ENCODE assay signal across 8 cellular contexts in the genomic region with DNA sequence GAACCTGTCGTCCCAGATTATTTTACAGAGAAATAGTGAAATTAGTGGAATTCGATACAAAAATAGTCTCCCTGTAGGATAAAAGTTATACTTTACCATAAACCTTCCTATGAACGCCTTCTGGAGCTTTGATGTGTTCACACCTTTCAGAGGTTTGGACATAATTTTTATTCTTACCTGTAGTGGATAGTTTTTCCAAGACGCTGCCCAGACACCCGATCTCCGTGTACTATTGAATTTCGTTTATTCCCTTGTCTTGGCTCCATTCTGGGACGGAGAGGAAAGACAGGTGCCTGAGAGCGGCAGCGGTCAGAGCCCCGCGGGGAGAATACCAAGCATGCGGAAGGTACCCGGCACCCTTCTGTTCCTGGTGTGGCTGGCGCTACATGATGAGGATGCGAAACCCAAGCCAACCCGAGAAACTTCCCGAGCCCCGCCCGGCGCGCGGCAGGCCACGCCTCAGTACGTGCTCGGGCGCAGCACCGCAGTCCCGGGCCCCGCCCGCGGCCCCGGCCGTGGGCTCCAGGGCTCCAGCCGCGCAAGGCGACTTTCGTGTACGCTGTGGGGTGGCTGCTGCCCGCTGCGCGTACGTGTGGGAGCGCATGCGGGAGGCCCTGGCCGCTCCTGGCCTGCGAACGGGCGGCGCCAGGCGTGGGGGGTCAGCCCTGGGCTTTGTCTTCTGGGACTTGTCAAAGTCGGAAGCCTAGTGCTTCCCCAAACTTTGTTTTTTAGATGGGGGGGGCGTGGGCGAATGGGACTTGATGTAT. TPM values are rescaled to one million over a fixed set of nuclear protein-coding genes. Genes with fewer than 3 reads are reported as not detected.
DNase-seq lines count a peak whose midpoint lies in the region; ATAC-seq and TF ChIP-seq lines count a peak whose summit lies in the region.

No MANE protein-coding gene starts in this region.

- DNase-seq in RPMI8226 (peak; percentile 88), germinal center (ENCODE audit: low spot score) (peak; percentile 87), osteocyte (ENCODE audit: extremely low spot score, unreplicated experiment) (no peak), thoracic aorta (ENCODE audit: low spot score) (peak; percentile 64)
- DNase-seq in activated naive CD4-positive, alpha-beta T cell treated with Interleukin-2 at 50 U/mL for 16 hours: peak; percentile 78

- peaks cover 6% of the 10 kb centered on the region for H3K9me3 Mint-ChIP-seq in osteocyte (ENCODE audit: unreplicated experiment)

- H3K4me3 Mint-ChIP-seq in osteocyte (ENCODE audit: unreplicated experiment): no peak overlapping the region

- H3K4me2 ChIP-seq in BLaER1 treated with 17β-estradiol and CSF1 and Interleukin-3, amounts not matched to agents 10 nM and 100 nM: peak overlapping the region; percentile 73 to 95 (median 90)

- ATAC-seq in GM19351 (IDR thresholded peaks at IDR 0.05; ENCODE audit: unreplicated experiment) (peak; percentile 87), HG03520 (IDR thresholded peaks at IDR 0.05; ENCODE audit: unreplicated experiment) (peak; percentile 79), thoracic aorta (ENCODE audit: insufficient number of reproducible peaks, low FRiP score, low read depth) (peak; percentile 63)

- H3K27ac ChIP-seq in BLaER1 treated with 17β-estradiol and CSF1 and Interleukin-3, amounts not matched to agents 10 nM and 100 nM: peak overlapping the region; percentile 67 to 86 (median 82); a peak in 21 of 22 replicates
- peak overlapping the region; percentile 79 to 89 for H3K27ac ChIP-seq in thoracic aorta

- peak overlapping the region; percentile 63 to 84 (median 81) for H3K9ac ChIP-seq in BLaER1 treated with 17β-estradiol and CSF1 and Interleukin-3, amounts not matched to agents 10 nM and 100 nM

- TF ChIP-seq CTCF in osteocyte (IDR thresholded peaks at IDR 0.05) (no peak), thoracic aorta (IDR thresholded peaks at IDR 0.05) (no peak)

- no peaks in the 10 kb centered on the region for H3K9me3 ChIP-seq in BLaER1 treated with 17β-estradiol and CSF1 and Interleukin-3, amounts not matched to agents 10 nM and 100 nM (replicated peaks in 1 of 11)
- no peaks in the 10 kb centered on the region for H3K9me3 ChIP-seq in thoracic aorta

- no peaks in the 10 kb centered on the region for H3K27me3 ChIP-seq in BLaER1 treated with 17β-estradiol and CSF1 and Interleukin-3, amounts not matched to agents 10 nM and 100 nM
- H3K27me3 ChIP-seq in thoracic aorta (replicated peaks; ENCODE audit: insufficient read depth): no peaks in the 10 kb centered on the region

- H4K20me1 ChIP-seq in BLaER1 treated with 17β-estradiol and CSF1 and Interleukin-3, amounts not matched to agents 10 nM and 100 nM: peaks cover 9 to 70% (median 35%) of the 10 kb centered on the region in 11 experiments; a peak in 18 of 22 replicates

- H3K36me3 ChIP-seq in BLaER1 treated with 17β-estradiol and CSF1 and Interleukin-3, amounts not matched to agents 10 nM and 100 nM: peaks cover 23 to 46% (median 35%) of the 10 kb centered on the region in 11 experiments
- H3K36me3 ChIP-seq in thoracic aorta: no peaks in the 10 kb centered on the region

- H3K36me3 Mint-ChIP-seq in osteocyte (ENCODE audit: unreplicated experiment): peaks cover 46% of the 10 kb centered on the region

- peaks cover 43 to 90% (median 65%) of the 10 kb centered on the region in 10 experiments for H3K4me1 ChIP-seq in BLaER1 treated with 17β-estradiol and CSF1 and Interleukin-3, amounts not matched to agents 10 nM and 100 nM
- H3K4me1 ChIP-seq in thoracic aorta (ENCODE audit: control insufficient read depth in 1 of 2, low read depth in 2 of 2): peaks cover 18 to 49% of the 10 kb centered on the region in 2 donors

- peak overlapping the region; percentile 51 to 69 (median 62) for H3K4me3 ChIP-seq in BLaER1 treated with 17β-estradiol and CSF1 and Interleukin-3, amounts not matched to agents 10 nM and 100 nM
- peak overlapping the region; percentile 77 for H3K4me3 ChIP-seq in thoracic aorta

- peak overlapping the region; percentile 27 for H3K27ac Mint-ChIP-seq in osteocyte (ENCODE audit: unreplicated experiment)

- H3K27me3 Mint-ChIP-seq in osteocyte (ENCODE audit: unreplicated experiment): no peaks in the 10 kb centered on the region

- H3K4me1 Mint-ChIP-seq in osteocyte (ENCODE audit: unreplicated experiment): peaks cover 61% of the 10 kb centered on the region

RNA-seq across cellular contexts. Expression of gene SNAPC1, which starts 11.3 kb away (rescaled TPM):
- total RNA-seq in osteocyte: 8.9 and 9.1 TPM in 2 replicates
- total RNA-seq in thoracic aorta: 10 to 100 TPM in 1 of 2 donors, 1 to 10 TPM in 1; 8.6 to 10.4 TPM

RNA-seq across cellular contexts. Expression of gene HIF1A, which starts 55.6 kb away (rescaled TPM):
- total RNA-seq in osteocyte (326 and 332 TPM in 2 replicates), thoracic aorta (100 to 1,000 TPM; 114 to 305 TPM)
